31 cellular contexts compared by ENCODE assay signal in the genomic region with DNA sequence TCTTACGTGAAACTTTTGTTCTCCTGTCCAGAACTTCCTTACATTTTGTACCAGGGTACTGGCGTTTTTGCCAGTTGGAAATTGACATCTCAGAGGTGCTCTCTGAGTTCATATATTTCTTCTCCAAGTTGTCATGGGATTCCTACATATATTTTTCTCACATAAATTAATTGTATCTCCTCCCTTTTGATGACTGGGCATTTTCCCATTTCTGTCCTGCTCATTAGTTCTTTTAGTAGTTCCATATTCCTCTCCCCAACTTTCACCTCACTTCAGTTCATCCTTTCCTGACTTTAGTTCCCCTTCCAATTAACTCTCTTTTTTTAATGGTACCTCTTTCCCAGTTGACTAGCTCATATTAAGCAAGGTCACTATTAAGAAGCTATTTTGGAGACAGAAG.
"Had no signal": no experiment of that assay in that cellular context is flagged by ENCODE, and none has a peak within 500 bp of the region (broad histone marks: within the 10 kb centered on the region; RNA-seq: fewer than 3 reads in every experiment).

No MANE protein-coding gene starts in this region.

- H3K9ac ChIP-seq: neural progenitor cell, parathyroid adenoma had no signal

- ATAC-seq: natural killer cell; psoas muscle; right cardiac atrium; sciatic nerve; stimulated activated memory B cell treated with anti-CD40 and anti-IgM and Interleukin-4, amounts not matched to agents 10 μg/mL and 1 μg/mL and 100 μg/mL, for 72 hours; stimulated activated naive CD8-positive, alpha-beta T cell treated with anti-CD3 and anti-CD28 coated beads, Interleukin-15, amount 100 ng/mL, for 72 hours; stimulated activated naive CD8-positive, alpha-beta T cell treated with anti-CD3 and anti-CD28 coated beads, Interleukin-15, Interleukin-2, amounts not matched to agents 100 U/mL and 50 U/mL, for 24 hours; upper lobe of right lung had no signal

- H3K4me3 ChIP-seq: neural progenitor cell, ovary, psoas muscle, skin epidermis, smooth muscle cell, spleen, suprapubic skin, testis, tibial artery, transverse colon, upper lobe of right lung, uterus had no signal

- H3K27ac Mint-ChIP-seq: natural killer cell; nephron; neural progenitor cell; progenitor cell of endocrine pancreas; stimulated activated memory B cell treated with anti-CD40 and anti-IgM and Interleukin-4, amounts not matched to agents 10 μg/mL and 1 μg/mL and 100 μg/mL, for 72 hours; stimulated activated naive CD8-positive, alpha-beta T cell treated with anti-CD3 and anti-CD28 coated beads, Interleukin-15, amount 100 ng/mL, for 72 hours; type B pancreatic cell had no signal

- H3K27me3 Mint-ChIP-seq: progenitor cell of endocrine pancreas; stimulated activated memory B cell treated with anti-CD40 and anti-IgM and Interleukin-4, amounts not matched to agents 10 μg/mL and 1 μg/mL and 100 μg/mL, for 72 hours; stimulated activated naive CD8-positive, alpha-beta T cell treated with anti-CD3 and anti-CD28 coated beads, Interleukin-15, amount 100 ng/mL, for 72 hours; type B pancreatic cell had no signal

- H3K27ac ChIP-seq: neural progenitor cell, ovary, parathyroid adenoma, psoas muscle, skin epidermis, spleen, suprapubic skin, testis, tibial artery, transverse colon, upper lobe of right lung, uterus had no signal

- H3K36me3 ChIP-seq: ovary had no signal

- H3K4me2 ChIP-seq: neural progenitor cell, smooth muscle cell had no signal

- H3K27me3 ChIP-seq: neural progenitor cell, ovary, spleen, suprapubic skin, testis, tibial artery, transverse colon, upper lobe of right lung, uterus had no signal

- H3K4me1 ChIP-seq: neural progenitor cell, parathyroid adenoma, psoas muscle, suprapubic skin, testis, tibial artery, transverse colon, upper lobe of right lung, uterus had no signal

- H3K9me3 ChIP-seq: ovary, suprapubic skin, testis, tibial artery, transverse colon, upper lobe of right lung, uterus had no signal

- DNase-seq: natural killer cell; occipital lobe; ovary; posterior cingulate gyrus; psoas muscle; right cardiac atrium; spleen; stimulated activated CD4-positive, alpha-beta T cell treated with anti-CD3 and anti-CD28 coated beads, Interleukin-12 subunit alpha, Interleukin-12 subunit beta, amount 100 ng/mL, for 4 hours; stimulated activated CD4-positive, alpha-beta T cell treated with anti-CD3 and anti-CD28 coated beads, Interleukin-1b, Interleukin-23, amount 100 ng/mL, for 48 hours; stimulated activated CD4-positive, alpha-beta T cell treated with anti-CD3 and anti-CD28 coated beads, Interleukin-4, amount 100 ng/mL, for 1 hour; stimulated activated CD4-positive, alpha-beta T cell treated with anti-CD3 and anti-CD28 coated beads, Interleukin-4, amount 100 ng/mL, for 4 hours; stimulated activated CD8-positive, alpha-beta memory T cell treated with anti-CD3 and anti-CD28 coated beads, Interleukin-4, amount 100 ng/mL, for 48 hours; stimulated activated naive CD4-positive, alpha-beta T cell; stimulated activated naive CD8-positive, alpha-beta T cell treated with anti-CD3 and anti-CD28 coated beads, Interleukin-15, amount 100 ng/mL, for 72 hours; stimulated activated naive CD8-positive, alpha-beta T cell treated with anti-CD3 and anti-CD28 coated beads, Interleukin-15, Interleukin-2, amounts not matched to agents 100 U/mL and 50 U/mL, for 24 hours; substantia nigra; testis; tibial artery; transverse colon; upper lobe of right lung; uterus had no signal

- H3K4me1 Mint-ChIP-seq: nephron; neural progenitor cell; stimulated activated memory B cell treated with anti-CD40 and anti-IgM and Interleukin-4, amounts not matched to agents 10 μg/mL and 1 μg/mL and 100 μg/mL, for 72 hours; stimulated activated naive CD8-positive, alpha-beta T cell treated with anti-CD3 and anti-CD28 coated beads, Interleukin-15, amount 100 ng/mL, for 72 hours had no signal

- H2AFZ ChIP-seq: neural progenitor cell, parathyroid adenoma had no signal

- H3K9me3 Mint-ChIP-seq: natural killer cell had no signal

- H3K4me3 Mint-ChIP-seq: natural killer cell; nephron; neural progenitor cell; stimulated activated memory B cell treated with anti-CD40 and anti-IgM and Interleukin-4, amounts not matched to agents 10 μg/mL and 1 μg/mL and 100 μg/mL, for 72 hours; stimulated activated naive CD8-positive, alpha-beta T cell treated with anti-CD3 and anti-CD28 coated beads, Interleukin-15, amount 100 ng/mL, for 72 hours; type B pancreatic cell had no signal
